Comparison of ENCODE assay signal across 12 cellular contexts in genomic region chr6:11224966-11225463, GRCh38. TPM values are rescaled to one million over a fixed set of nuclear protein-coding genes. Genes with fewer than 3 reads are reported as not detected.
DNase-seq lines count a peak whose midpoint lies in the region; ATAC-seq, FAIRE-seq and TF ChIP-seq lines count a peak whose summit lies in the region.
"Had no signal": no experiment of that assay in that cellular context is flagged by ENCODE, and none has a peak within 500 bp of the region (broad histone marks: within the 10 kb centered on the region; RNA-seq: fewer than 3 reads in every experiment).

No MANE protein-coding gene starts in this region.

- peak overlapping the region; percentile 83 for H3K4me3 Mint-ChIP-seq in T-helper 17 cell

- no peaks in the 10 kb centered on the region for H3K27me3 Mint-ChIP-seq in T-helper 17 cell

- H3F3A ChIP-seq in SK-N-SH (replicated peaks; ENCODE audit: insufficient read depth), result peaks cover 12% of the 10 kb centered on the region

- H3K9ac ChIP-seq in SK-N-SH, result peak overlapping the region; percentile 3; the same call in 1 of the 2 replicates
- H3K9ac ChIP-seq in endothelial cell of umbilical vein (replicated peaks; ENCODE audit: extremely low read depth, insufficient read depth, low read length), result peak overlapping the region; percentile 43

- ATAC-seq in SK-N-SH treated with all-trans-retinoic acid at 6 μM for 48 hours (no peak), T-helper 17 cell (peak; percentile 12), aorta (ENCODE audit: low FRiP score) (no peak)

- peak overlapping the region; percentile 83 for H3K27ac Mint-ChIP-seq in T-helper 17 cell

- H3K27me3 ChIP-seq in SK-N-SH (ENCODE audit: insufficient read depth) (no peaks in the 10 kb centered on the region), endothelial cell of umbilical vein (ENCODE audit: control insufficient read depth in 2 of 2, insufficient read depth in 2 of 2, low read length in 2 of 2) (no peaks in the 10 kb centered on the region), aorta (ENCODE audit: control insufficient read depth in 1 of 2, insufficient read depth in 2 of 2, low read length in 1 of 2) (no peaks in the 10 kb centered on the region)

- intact Hi-C loops in endothelial cell of umbilical vein (cut with micrococcal nuclease) (no loop called here), aorta (cut with DNase I) (no loop called here)

- DNase-seq in SK-N-SH (no peak), T-helper 17 cell (no peak), endothelial cell of umbilical vein (ENCODE audit: low read depth, low spot score) (peak; percentile 26), activated gamma-delta T cell (lab: John Stamatoyannopoulos, UW) (no peak), aorta (no peak)
- DNase-seq in stimulated activated CD8-positive, alpha-beta memory T cell treated with anti-CD3 and anti-CD28 coated beads, Interleukin-4, amount 100 ng/mL, for 48 hours, result peak; percentile 41
- DNase-seq in stimulated activated CD4-positive, alpha-beta T cell treated with anti-CD3 and anti-CD28 coated beads, Interleukin-2, amount 100 ng/mL, for 24 hours, result no peak
- DNase-seq: DMS79 treated with DMSO at 0.1 percent for 48 hours, MM.1S, NCI-H526 had no signal

- no peak for FAIRE-seq in endothelial cell of umbilical vein (lab: Jason Lieb, UNC)

- TF ChIP-seq POLR2A in endothelial cell of umbilical vein (IDR thresholded peaks at IDR 0.05; ENCODE audit: low read depth, low read length), result peak; percentile 41

- H3K9me1 ChIP-seq in endothelial cell of umbilical vein (replicated peaks; ENCODE audit: control insufficient read depth, extremely low read depth, insufficient read depth, low read length), result no peaks in the 10 kb centered on the region

- TF ChIP-seq RAD21 in SK-N-SH (IDR thresholded peaks at IDR 0.05; ENCODE audit: low read length), result no peak

- WGBS in SK-N-SH (ENCODE audit: low lambda C conversion rate), result 88% methylated on average over 4 of the region's 4 CpGs
- 58 to 65% methylated on average over 4 of the region's 4 CpGs for WGBS in aorta, 2 donors

- POLR2A ChIA-PET in SK-N-SH (lab: Yijun Ruan, JAX), result no interaction called here
- POLR2A ChIA-PET in endothelial cell of umbilical vein (lab: Charles Lee), result no interaction called here

- CTCF ChIA-PET in SK-N-SH (lab: Yijun Ruan, JAX), result interaction anchor here (3.9 kb wide), 1 partner anchor 271 kb away, joined by 27 read pairs; no protein-coding TSS in a partner anchor
- CTCF ChIA-PET in endothelial cell of umbilical vein (lab: Charles Lee), result interaction anchor here (1.1 to 1.7 kb wide), 2 partner anchors 56 to 271 kb away, joined by 3 to 8 read pairs; no protein-coding TSS in a partner anchor

- H3K79me2 ChIP-seq in SK-N-SH (ENCODE audit: insufficient read depth) (peaks cover 100% of the 10 kb centered on the region), endothelial cell of umbilical vein (ENCODE audit: control insufficient read depth, insufficient read depth, low read length) (peaks cover 93% of the 10 kb centered on the region)

- no peaks in the 10 kb centered on the region for H3K9me2 ChIP-seq in SK-N-SH

- peak overlapping the region; percentile 26; the same call in 1 of the 2 replicates for H3K4me2 ChIP-seq in SK-N-SH
- H3K4me2 ChIP-seq in endothelial cell of umbilical vein (ENCODE audit: insufficient read depth, low read length), result peak overlapping the region; percentile 37

- BruUV-seq in endothelial cell of umbilical vein (replicated peaks; lab: Mats Ljungman, UMichigan), result no TSS peak

- TF ChIP-seq CTCF in SK-N-SH (IDR thresholded peaks at IDR 0.05) (no peak), endothelial cell of umbilical vein (IDR thresholded peaks at IDR 0.05; ENCODE audit: extremely low read depth in 1 of 2, insufficient read depth in 1 of 2, low read depth in 1 of 2, low read length in 2 of 2) (no peak)

- H3K36me3 ChIP-seq in SK-N-SH (replicated peaks in 1 of 2; ENCODE audit: control insufficient read depth in 1 of 2, insufficient read depth in 2 of 2, low read length in 1 of 2), result peaks cover 0 to 11% of the 10 kb centered on the region in 2 experiments
- H3K36me3 ChIP-seq in endothelial cell of umbilical vein (ENCODE audit: control insufficient read depth in 2 of 2, extremely low read depth in 1 of 2, insufficient read depth in 2 of 2, low read length in 2 of 2), result no peaks in the 10 kb centered on the region
- peaks cover 0 to 2% of the 10 kb centered on the region in 2 donors for H3K36me3 ChIP-seq in aorta (ENCODE audit: control insufficient read depth in 1 of 2, insufficient read depth in 2 of 2, low read length in 1 of 2)

- H3K4me3 ChIP-seq in SK-N-SH (ENCODE audit: low read depth in 2 of 2, low read length in 1 of 2) (no peak overlapping the region), endothelial cell of umbilical vein (replicated peaks in 1 of 3; ENCODE audit: insufficient read depth in 1 of 3, low read depth in 1 of 3, low read length in 3 of 3) (no peak overlapping the region), aorta (ENCODE audit: low read length in 2 of 2) (no peak overlapping the region)

- dilution Hi-C loops in endothelial cell of umbilical vein (cut with MboI; ENCODE audit: extremely low pct_ligation_motif_present, low sequenced_read_pairs), result no loop called here

- peaks cover 4% of the 10 kb centered on the region; the same call in 1 of the 2 replicates for H4K20me1 ChIP-seq in SK-N-SH (ENCODE audit: insufficient read depth)
- no peaks in the 10 kb centered on the region for H4K20me1 ChIP-seq in endothelial cell of umbilical vein (replicated peaks; ENCODE audit: control insufficient read depth, extremely low read depth, insufficient read depth, low read length)

- H3K27ac ChIP-seq in SK-N-SH (ENCODE audit: low read depth in 2 of 2, low read length in 1 of 2), result peak overlapping the region; percentile 44 to 78; a peak in 3 of 4 replicates
- peak overlapping the region; percentile 81 for H3K27ac ChIP-seq in endothelial cell of umbilical vein (ENCODE audit: insufficient read depth, low read depth, low read length)
- H3K27ac ChIP-seq in aorta (ENCODE audit: low read depth in 1 of 2, low read length in 2 of 2), result no peak overlapping the region
- H3K27ac ChIP-seq: 22Rv1 had no signal

- no peaks in the 10 kb centered on the region for H3K9me3 ChIP-seq in SK-N-SH
- no peaks in the 10 kb centered on the region for H3K9me3 ChIP-seq in T-helper 17 cell (ENCODE audit: control insufficient read depth, low read length, poor library complexity, severe bottlenecking)
- no peaks in the 10 kb centered on the region for H3K9me3 ChIP-seq in endothelial cell of umbilical vein (replicated peaks; ENCODE audit: control insufficient read depth, insufficient read depth, low read length)
- H3K9me3 ChIP-seq in aorta (ENCODE audit: control insufficient read depth, low read length), result no peaks in the 10 kb centered on the region

- H2AFZ ChIP-seq in SK-N-SH (ENCODE audit: low read depth) (no peak overlapping the region), endothelial cell of umbilical vein (ENCODE audit: low read depth, low read length) (no peak overlapping the region)

- peaks cover 5% of the 10 kb centered on the region for H3K36me3 Mint-ChIP-seq in T-helper 17 cell (ENCODE audit: low read depth)

- TF ChIP-seq EP300 in SK-N-SH (IDR thresholded peaks at IDR 0.05; ENCODE audit: borderline replicate concordance in 1 of 2, low read depth in 1 of 2, low read length in 1 of 2), result no peak

- H3K4me1 Mint-ChIP-seq in T-helper 17 cell, result peaks cover 42% of the 10 kb centered on the region

- H3K4me1 ChIP-seq in SK-N-SH (ENCODE audit: control insufficient read depth in 1 of 2, insufficient read depth in 2 of 2, low read depth in 1 of 2, low read length in 1 of 2) (peaks cover 30 to 50% of the 10 kb centered on the region in 2 experiments; a peak in 3 of 4 replicates), endothelial cell of umbilical vein (ENCODE audit: control insufficient read depth, extremely low read depth, insufficient read depth, low read length) (peaks cover 74% of the 10 kb centered on the region), aorta (ENCODE audit: control insufficient read depth in 1 of 2, insufficient read depth in 2 of 2, low read length in 2 of 2) (peaks cover 4 to 18% of the 10 kb centered on the region in 2 donors)

TF ChIP-seq in SK-N-SH, 30 proteins besides CTCF, POLR2A, EP300 and RAD21 (continues in another document):
- no peak for TF ChIP-seq SMC3 (IDR thresholded peaks at IDR 0.05; ENCODE audit: low read depth, low read length)

TF ChIP-seq in endothelial cell of umbilical vein, 7 proteins besides CTCF, POLR2A, EP300 and RAD21:
- TF ChIP-seq EZH2 (IDR thresholded peaks at IDR 0.05; ENCODE audit: borderline replicate concordance, low read depth, low read length, severe bottlenecking) (no peak), POLR2AphosphoS5 (IDR thresholded peaks at IDR 0.05; ENCODE audit: insufficient read depth, low read depth, low read length) (no peak), MYC (IDR thresholded peaks at IDR 0.05; ENCODE audit: low read depth, low read length) (no peak), JUN (IDR thresholded peaks at IDR 0.05; ENCODE audit: borderline replicate concordance, insufficient read depth, insufficient read length, low read depth) (no peak), MAX (IDR thresholded peaks at IDR 0.05; ENCODE audit: insufficient read depth, insufficient read length) (no peak)

RNA-seq across cellular contexts. Expression of gene NEDD9, which starts 7.5 kb away (rescaled TPM):
- 7.4 and 9.9 TPM in 2 replicates for polyA plus RNA-seq in SK-N-SH (2012; rRNA removed)
- polyA plus RNA-seq in SK-N-SH (2012; cell fraction: cytosol; rRNA removed), result 6.1 and 6.8 TPM in 2 replicates
- polyA plus RNA-seq in SK-N-SH (2012; cell fraction: nucleus; rRNA removed), result 12.2 and 22.1 TPM in 2 replicates
- 10 to 100 TPM; 63.5 to 64.9 TPM for total RNA-seq in T-helper 17 cell
- total RNA-seq in endothelial cell of umbilical vein, result 55.2 and 73.0 TPM in 2 replicates
- polyA plus RNA-seq in endothelial cell of umbilical vein, result 61.0 and 69.8 TPM in 2 replicates
- polyA plus RNA-seq in endothelial cell of umbilical vein (2011; cell fraction: cytosol; rRNA removed), result 50.2 and 54.6 TPM in 2 replicates
- polyA plus RNA-seq in endothelial cell of umbilical vein (2011; cell fraction: nucleus; rRNA removed), result 129 and 134 TPM in 2 replicates
- polyA plus RNA-seq in endothelial cell of umbilical vein (2012), result 41.1 and 43.9 TPM in 2 replicates
- 132 and 144 TPM in 2 replicates for polyA minus RNA-seq in endothelial cell of umbilical vein
- polyA minus RNA-seq in endothelial cell of umbilical vein (2011; cell fraction: cytosol; rRNA and poly(A)+ RNA removed), result 3.8 TPM
- polyA minus RNA-seq in endothelial cell of umbilical vein (2011; cell fraction: nucleus; rRNA and poly(A)+ RNA removed), result 133 and 155 TPM in 2 replicates
- total RNA-seq in aorta, result 100 to 1,000 TPM in 1 of 2 donors, 10 to 100 TPM in 1; 49.8 to 252 TPM
- polyA plus RNA-seq in aorta, result 10 to 100 TPM; 11.3 to 26.9 TPM

Comparison
In these comparisons a context has a peak if more than half of its experiments do, and no peak if none do; other contexts are left out.
1. DNase-seq: peak in endothelial cell of umbilical vein (single experiment) and stimulated activated CD8-positive, alpha-beta memory T cell treated with anti-CD3 and anti-CD28 coated beads, Interleukin-4, amount 100 ng/mL, for 48 hours (single experiment); none in SK-N-SH (single experiment), T-helper 17 cell (0 of 3), stimulated activated CD4-positive, alpha-beta T cell treated with anti-CD3 and anti-CD28 coated beads, Interleukin-2, amount 100 ng/mL, for 24 hours (0 of 2), activated gamma-delta T cell (single experiment) and aorta (0 of 2).
2. H3K27ac ChIP-seq: peak in SK-N-SH (2 of 2) and endothelial cell of umbilical vein (single experiment); none in aorta (0 of 2).